ENCODE assay signal across 14 cellular contexts in the genomic region with DNA sequence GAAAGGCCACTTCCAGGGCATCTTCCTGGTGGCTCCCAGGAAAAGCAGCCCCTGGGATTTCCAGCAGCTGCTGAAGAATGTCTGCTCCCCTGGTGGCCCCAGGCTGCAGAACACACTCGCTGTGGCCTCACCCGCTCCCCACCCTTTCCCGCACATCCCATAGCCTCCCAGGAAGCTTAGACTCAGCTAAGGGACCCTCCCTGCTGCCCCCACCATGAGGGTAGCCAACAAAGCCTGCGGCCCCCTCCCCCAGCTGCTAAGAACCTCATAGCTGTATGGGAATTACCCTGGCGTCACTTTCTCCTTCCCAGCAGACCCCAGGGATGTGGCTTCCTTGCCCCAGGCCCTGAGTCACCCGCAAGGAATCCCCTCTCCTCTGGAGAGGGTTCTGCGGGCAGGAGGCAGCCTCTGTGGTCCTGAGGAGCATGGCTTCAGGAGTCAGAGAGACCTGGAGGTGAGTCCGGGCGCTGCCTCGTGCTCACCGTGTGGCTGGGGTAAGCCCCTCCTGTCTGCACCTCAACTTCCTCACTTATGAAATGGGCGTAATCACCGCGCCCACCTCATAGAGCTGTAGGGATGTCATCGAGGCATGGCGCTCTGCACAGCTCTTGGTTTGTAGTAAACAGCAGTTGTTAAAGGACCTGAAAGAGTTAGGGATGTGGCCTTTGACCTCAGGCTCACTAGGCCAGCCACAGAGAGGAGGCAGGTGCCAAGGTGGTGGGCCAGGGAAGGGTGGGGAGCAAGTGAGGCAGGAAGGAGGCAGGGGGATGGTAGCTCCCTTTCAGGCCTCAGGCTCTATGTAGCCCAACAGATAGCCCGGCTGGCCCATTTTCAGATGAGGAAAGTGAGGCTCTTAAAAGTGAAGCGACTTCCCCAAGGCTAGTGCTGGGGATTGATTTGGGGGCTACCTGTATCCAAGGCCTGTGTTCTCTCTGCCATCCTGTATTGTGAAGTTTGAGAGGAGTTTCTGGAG.
DNase-seq lines count a peak whose midpoint lies in the region; FAIRE-seq and TF ChIP-seq lines count a peak whose summit lies in the region.
"Had no signal": no experiment of that assay in that cellular context is flagged by ENCODE, and none has a peak within 500 bp of the region (broad histone marks: within the 10 kb centered on the region; RNA-seq: fewer than 3 reads in every experiment).

No MANE protein-coding gene starts in this region.

- FAIRE-seq in H54 (lab: Jason Lieb, UNC) = no peak

- H3K9me3 Mint-ChIP-seq in mesothelial cell of epicardium = peaks cover 5% of the 10 kb centered on the region
- H3K9me3 Mint-ChIP-seq: T-cell had no signal

- peaks cover 2% of the 10 kb centered on the region for H3K36me3 Mint-ChIP-seq in mesothelial cell of epicardium
- H3K36me3 Mint-ChIP-seq: immature natural killer cell, T-cell had no signal

- TF ChIP-seq CTCF in AG09309 (IDR thresholded peaks at IDR 0.05; ENCODE audit: control insufficient read depth, insufficient read depth, low read depth, low read length, missing control alignments) (peak; percentile 5), mesothelial cell of epicardium (IDR thresholded peaks at IDR 0.05; ENCODE audit: unreplicated experiment) (no peak), coronary artery (IDR thresholded peaks at IDR 0.05) (no peak)

- H3K27ac ChIP-seq in HUES48 (ENCODE audit: low read depth, low read length) (peak overlapping the region; percentile 25), coronary artery (peak overlapping the region in 1 of 2 donors; percentile 47)

- TF ChIP-seq POLR2A in H54 (IDR thresholded peaks at IDR 0.05; ENCODE audit: low read depth, low read length) = no peak

- H3K27me3 Mint-ChIP-seq in mesothelial cell of epicardium (ENCODE audit: low read depth) = no peaks in the 10 kb centered on the region

- no peak for DNase-seq in AG09309 (ENCODE audit: low read depth)
- DNase-seq in ecto neural progenitor cell (ENCODE audit: low spot score) = peak; percentile 55
- no peak for DNase-seq in mesothelial cell of epicardium (ENCODE audit: low spot score in 2 of 2, unreplicated experiment in 2 of 2)
- no peak for DNase-seq in H54 (ENCODE audit: insufficient read length, low spot score)
- DNase-seq in coronary artery (ENCODE audit: low spot score) = no peak
- no peak for DNase-seq in NCI-H1436 (lab: John Stamatoyannopoulos, UW)
- no peak for DNase-seq in hippocampal formation (lab: John Stamatoyannopoulos, UW)
- DNase-seq: activated CD4-positive, alpha-beta T cell treated with anti-CD3 and anti-CD28 coated beads, Interleukin-2, amount 50 U/mL, for 4 hours; activated gamma-delta T cell; GF-D8; immature natural killer cell; NCI-H2081 treated with DMSO at 0.1 percent for 48 hours; T-cell had no signal

- H3K36me3 ChIP-seq in HUES48 (ENCODE audit: control insufficient read depth, insufficient read depth, low read length) = no peaks in the 10 kb centered on the region

- no peaks in the 10 kb centered on the region for H3K27me3 ChIP-seq in HUES48 (ENCODE audit: control insufficient read depth, insufficient read depth, low read length)

- H3K9ac ChIP-seq in HUES48 (ENCODE audit: low read depth, low read length) = no peak overlapping the region

- H3K27ac Mint-ChIP-seq in mesothelial cell of epicardium = peak overlapping the region; percentile 59
- H3K27ac Mint-ChIP-seq: immature natural killer cell had no signal

- H3K4me1 Mint-ChIP-seq in mesothelial cell of epicardium = peaks cover 16% of the 10 kb centered on the region
- H3K4me1 Mint-ChIP-seq: immature natural killer cell had no signal

- H3K4me1 ChIP-seq in HUES48 (ENCODE audit: control insufficient read depth, insufficient read depth, low read length) = no peaks in the 10 kb centered on the region

- H3K9me3 ChIP-seq in HUES48 (ENCODE audit: control insufficient read depth, insufficient read depth, low read length) = no peaks in the 10 kb centered on the region

- no peak overlapping the region for H3K4me3 Mint-ChIP-seq in mesothelial cell of epicardium
- H3K4me3 Mint-ChIP-seq: immature natural killer cell, T-cell had no signal

- H3K4me3 ChIP-seq in AG09309 (ENCODE audit: control insufficient read depth, low read depth, low read length) (no peak overlapping the region), HUES48 (ENCODE audit: low read depth, low read length) (no peak overlapping the region), coronary artery (no peak overlapping the region)
